In genomic region chr15:45704329-45705249, GRCh38 we compare ENCODE assay signal across 8 cellular contexts.
DNase-seq lines count a peak whose midpoint lies in the region; ATAC-seq and TF ChIP-seq lines count a peak whose summit lies in the region.

No MANE protein-coding gene starts in this region.

- DNase-seq in AG04449 (ENCODE audit: low read depth, low spot score): no peak
- peak; percentile 8 for DNase-seq in activated naive CD4-positive, alpha-beta T cell treated with anti-CD3 and anti-CD28 coated beads for 36 hours
- peak; percentile 33 to 69 (median 58) for DNase-seq in right cardiac atrium
- DNase-seq in gastrocnemius medialis: no peak
- no peak for DNase-seq in KG1 (lab: John Stamatoyannopoulos, UW)
- DNase-seq in dedifferentiated amniotic fluid mesenchymal stem cell (ENCODE audit: extremely low spot score): no peak
- no peak for DNase-seq in CD1c-positive myeloid dendritic cell (ENCODE audit: extremely low spot score)

- no peaks in the 10 kb centered on the region for H3K36me3 ChIP-seq in HUES48 (ENCODE audit: control insufficient read depth, insufficient read depth, low read length)
- H3K36me3 ChIP-seq in gastrocnemius medialis: no peaks in the 10 kb centered on the region

- H3K9me3 Mint-ChIP-seq in activated naive CD4-positive, alpha-beta T cell treated with anti-CD3 and anti-CD28 coated beads for 36 hours: no peaks in the 10 kb centered on the region

- POLR2A ChIA-PET in AG04449 (lab: Yijun Ruan, JAX): no interaction called here

- peaks cover 3% of the 10 kb centered on the region for H3K27me3 Mint-ChIP-seq in activated naive CD4-positive, alpha-beta T cell treated with anti-CD3 and anti-CD28 coated beads for 36 hours (ENCODE audit: low read depth)

- H3K36me3 Mint-ChIP-seq in activated naive CD4-positive, alpha-beta T cell treated with anti-CD3 and anti-CD28 coated beads for 36 hours (ENCODE audit: low read depth): no peaks in the 10 kb centered on the region

- H3K27ac Mint-ChIP-seq in activated naive CD4-positive, alpha-beta T cell treated with anti-CD3 and anti-CD28 coated beads for 36 hours: no peak overlapping the region

- TF ChIP-seq POLR2A in gastrocnemius medialis (IDR thresholded peaks at IDR 0.05): no peak

- H3K4me1 ChIP-seq in HUES48 (ENCODE audit: control insufficient read depth, insufficient read depth, low read length): peaks cover 11% of the 10 kb centered on the region
- H3K4me1 ChIP-seq in right cardiac atrium (ENCODE audit: control insufficient read depth, insufficient read depth, low read length): no peaks in the 10 kb centered on the region
- H3K4me1 ChIP-seq in gastrocnemius medialis: peaks cover 0 to 3% of the 10 kb centered on the region in 2 donors

- in situ Hi-C loops in gastrocnemius medialis (cut with MboI; ENCODE audit: low sequenced_read_pairs in 4 of 4): no loop called here

- WGBS in right cardiac atrium: 5% methylated on average over 67 of the region's 67 CpGs

- peak overlapping the region; percentile 38; the same call in 1 of the 2 replicates for H3K9ac ChIP-seq in HUES48 (ENCODE audit: low read depth, low read length)

- peaks cover 19% of the 10 kb centered on the region for H3K27me3 ChIP-seq in HUES48 (ENCODE audit: control insufficient read depth, insufficient read depth, low read length)
- no peaks in the 10 kb centered on the region for H3K27me3 ChIP-seq in right cardiac atrium (ENCODE audit: control insufficient read depth, insufficient read depth)
- H3K27me3 ChIP-seq in gastrocnemius medialis: peaks cover 6 to 15% (median 7%) of the 10 kb centered on the region in 3 donors

- H3K4me3 ChIP-seq in AG04449 (ENCODE audit: low read depth, low read length) (peak overlapping the region; percentile 52), HUES48 (ENCODE audit: low read depth, low read length) (peak overlapping the region; percentile 86), right cardiac atrium (ENCODE audit: low read length) (peak overlapping the region; percentile 66), gastrocnemius medialis (peak overlapping the region; percentile 55 to 70 (median 62))

- no peak for TF ChIP-seq CTCF in AG04449 (IDR thresholded peaks at IDR 0.05; ENCODE audit: insufficient read depth, low read length, missing control alignments)
- TF ChIP-seq CTCF in gastrocnemius medialis (IDR thresholded peaks at IDR 0.05 in 4 of 5, conservative IDR thresholded peaks at IDR 0.05 in 1 of 5): no peak

- no peak overlapping the region for H3K27ac ChIP-seq in HUES48 (ENCODE audit: low read depth, low read length)
- H3K27ac ChIP-seq in right cardiac atrium (ENCODE audit: low read length): no peak overlapping the region
- H3K27ac ChIP-seq in gastrocnemius medialis: no peak overlapping the region

- CTCF ChIA-PET in AG04449 (lab: Yijun Ruan, JAX): interaction anchor here (0.6 to 5.4 kb wide), 38 partner anchors 9 to 606 kb away, joined by 3 to 76 read pairs (median 5); partner anchors contain the start of gene SQOR
- CTCF ChIA-PET in activated naive CD4-positive, alpha-beta T cell treated with anti-CD3 and anti-CD28 coated beads for 36 hours (lab: Charles Lee): interaction anchor here (0.7 to 2.4 kb wide), 23 partner anchors 9 to 249 kb away, joined by 3 to 15 read pairs (median 4); no protein-coding TSS in a partner anchor

- peak overlapping the region; percentile 77 for H3K4me3 Mint-ChIP-seq in activated naive CD4-positive, alpha-beta T cell treated with anti-CD3 and anti-CD28 coated beads for 36 hours

- intact Hi-C loops in activated naive CD4-positive, alpha-beta T cell treated with anti-CD3 and anti-CD28 coated beads for 36 hours (cut with micrococcal nuclease): loop anchor here (1.0 to 10.0 kb wide), 7 partner anchors 70 to 1490 kb away; partner anchors contain the start of genes BLOC1S6, SLC30A4 and SQOR
- intact Hi-C loops in right cardiac atrium (cut with DNase I) (no loop called here), gastrocnemius medialis (cut with DNase I; ENCODE audit: low total_unique reads) (no loop called here)

- peaks cover 11% of the 10 kb centered on the region for H3K4me1 Mint-ChIP-seq in activated naive CD4-positive, alpha-beta T cell treated with anti-CD3 and anti-CD28 coated beads for 36 hours (ENCODE audit: low read depth)

- ATAC-seq in right cardiac atrium: peak; percentile 30 to 53
- no peak for ATAC-seq in gastrocnemius medialis

- no peaks in the 10 kb centered on the region for H3K9me3 ChIP-seq in HUES48 (ENCODE audit: control insufficient read depth, insufficient read depth, low read length)
- no peaks in the 10 kb centered on the region for H3K9me3 ChIP-seq in right cardiac atrium (ENCODE audit: control insufficient read depth, low read length)
- no peaks in the 10 kb centered on the region for H3K9me3 ChIP-seq in gastrocnemius medialis

Comparison
In these comparisons a context has a peak if more than half of its experiments do, and no peak if none do; other contexts are left out.
1. DNase-seq: peak in activated naive CD4-positive, alpha-beta T cell treated with anti-CD3 and anti-CD28 coated beads for 36 hours (single experiment) and right cardiac atrium (3 of 3); none in AG04449 (single experiment), gastrocnemius medialis (0 of 2), KG1 (single experiment), dedifferentiated amniotic fluid mesenchymal stem cell (single experiment) and CD1c-positive myeloid dendritic cell (single experiment).
2. ATAC-seq: peak in right cardiac atrium (2 of 2); none in gastrocnemius medialis (0 of 2).
3. Peak in every context shown above with its lines, with median percentiles within 50 percentile points of each other: H3K4me3 ChIP-seq.